ENCODE assay signal across 19 cellular contexts in the genomic region with DNA sequence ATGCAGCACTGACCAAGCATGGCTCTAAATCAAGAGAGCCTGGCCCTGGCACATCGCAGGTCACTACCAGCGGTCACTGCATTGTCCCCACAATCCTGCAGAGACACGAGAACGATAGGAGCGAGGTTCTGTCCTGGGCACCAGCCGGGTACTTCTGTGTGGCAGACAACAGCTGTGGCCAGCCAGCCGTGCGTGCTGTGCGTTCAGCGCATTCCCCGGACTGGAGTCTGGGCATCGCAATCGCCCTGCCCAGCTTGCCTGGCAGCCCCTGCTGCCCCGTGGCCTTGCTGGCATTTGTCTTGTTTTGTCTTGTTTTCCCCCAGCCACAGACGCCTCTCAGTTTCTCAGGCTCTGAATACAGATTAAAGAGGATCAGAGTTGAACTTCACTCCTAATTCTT. TPM values are rescaled to one million over a fixed set of nuclear protein-coding genes. Genes with fewer than 3 reads are reported as not detected.
A peak's percentile ranks its signal among the peaks of the same experiment; 100 is the strongest.
DNase-seq lines count a peak whose midpoint lies in the region; ATAC-seq and TF ChIP-seq lines count a peak whose summit lies in the region.
"Had no signal": no experiment of that assay in that cellular context is flagged by ENCODE, and none has a peak within 500 bp of the region (broad histone marks: within the 10 kb centered on the region; RNA-seq: fewer than 3 reads in every experiment).

No MANE protein-coding gene starts in this region.

- H3K9me3 Mint-ChIP-seq in activated naive CD8-positive, alpha-beta T cell (ENCODE audit: low read depth): no peaks in the 10 kb centered on the region
- H3K9me3 Mint-ChIP-seq in activated naive CD8-positive, alpha-beta T cell treated with anti-CD3 and anti-CD28 coated beads, Interleukin-2, amount 50 U/mL, for 24 hours: no peaks in the 10 kb centered on the region
- no peaks in the 10 kb centered on the region for H3K9me3 Mint-ChIP-seq in Caco-2 (ENCODE audit: unreplicated experiment)
- H3K9me3 Mint-ChIP-seq: stimulated activated naive CD8-positive, alpha-beta T cell treated with anti-CD3 and anti-CD28 coated beads, Interleukin-15, Interleukin-2, amounts not matched to agents 100 ng/mL and 50 ng/mL, for 24 hours had no signal

- no peaks in the 10 kb centered on the region for H3K27me3 ChIP-seq in tibial nerve
- no peaks in the 10 kb centered on the region for H3K27me3 ChIP-seq in Caco-2 (replicated peaks; ENCODE audit: control insufficient read depth, insufficient read depth, low read length)
- H3K27me3 ChIP-seq: BLaER1, breast epithelium, uterus had no signal

- H3K4me1 Mint-ChIP-seq in activated naive CD8-positive, alpha-beta T cell (ENCODE audit: low read depth): peaks cover 47% of the 10 kb centered on the region
- H3K4me1 Mint-ChIP-seq in activated naive CD8-positive, alpha-beta T cell treated with anti-CD3 and anti-CD28 coated beads, Interleukin-2, amount 50 U/mL, for 24 hours: peaks cover 30% of the 10 kb centered on the region
- H3K4me1 Mint-ChIP-seq in Caco-2 (ENCODE audit: low read depth, unreplicated experiment): peaks cover 18% of the 10 kb centered on the region

- peak overlapping the region; percentile 10 for H3K27ac Mint-ChIP-seq in activated naive CD8-positive, alpha-beta T cell
- no peak overlapping the region for H3K27ac Mint-ChIP-seq in activated naive CD8-positive, alpha-beta T cell treated with anti-CD3 and anti-CD28 coated beads, Interleukin-2, amount 50 U/mL, for 24 hours
- H3K27ac Mint-ChIP-seq in Caco-2 (ENCODE audit: unreplicated experiment): no peak overlapping the region

- intact Hi-C loops in Caco-2 (cut with micrococcal nuclease; ENCODE audit: unreplicated experiment): no loop called here

- no peak for ATAC-seq in activated naive CD8-positive, alpha-beta T cell treated with anti-CD3 and anti-CD28 coated beads, Interleukin-2, amount 50 U/mL, for 24 hours
- ATAC-seq: K562 had no signal

- H3K36me3 ChIP-seq in tibial nerve: peaks cover 0 to 7% (median 0%) of the 10 kb centered on the region in 3 donors
- no peaks in the 10 kb centered on the region; the same call in 1 of the 2 replicates for H3K36me3 ChIP-seq in Caco-2 (ENCODE audit: control insufficient read depth, insufficient read depth, low read length)
- H3K36me3 ChIP-seq: breast epithelium, uterus had no signal

- DNase-seq in activated naive CD8-positive, alpha-beta T cell treated with anti-CD3 and anti-CD28 coated beads, Interleukin-2, amount 50 U/mL, for 24 hours: no peak
- DNase-seq in hippocampal formation (lab: John Stamatoyannopoulos, UW) (peak; percentile 34 to 46), nucleus accumbens (lab: John Stamatoyannopoulos, UW) (peak in 43 of 56 donors; percentile 17 to 80 (median 52)), tibial nerve (ENCODE audit: low spot score in 2 of 2) (no peak), RPMI8226 (no peak), Caco-2 (no peak)
- DNase-seq in activated effector memory CD4-positive, alpha-beta T cell treated with anti-CD3 and anti-CD28 coated beads, Interleukin-2, amount 50 U/mL, for 16 hours: no peak
- DNase-seq: activated CD4-positive, CD25-positive, alpha-beta regulatory T cell; activated T-cell treated with anti-CD3 and anti-CD28 coated beads, Interleukin-2, amount 50 U/mL, for 48 hours; DMS79 treated with DMSO at 0.1 percent for 48 hours; islet precursor cell; NCI-H774; stimulated activated CD4-positive, alpha-beta T cell treated with anti-CD3 and anti-CD28 coated beads, Interleukin-1b, Interleukin-23, amount 100 ng/mL, for 48 hours; uterus had no signal

- H3K27ac ChIP-seq in tibial nerve: peak overlapping the region in 3 of 4 donors; percentile 17 to 46 (median 43)
- H3K27ac ChIP-seq: BLaER1, breast epithelium, uterus had no signal

- H3K4me3 ChIP-seq in tibial nerve (no peak overlapping the region), Caco-2 (ENCODE audit: low read depth, low read length) (no peak overlapping the region)
- H3K4me3 ChIP-seq: BLaER1, breast epithelium, K562, uterus had no signal

- CTCF ChIA-PET in Caco-2 (lab: Charles Lee): interaction anchor here (1.2 kb wide), 1 partner anchor 24 kb away, joined by 4 read pairs; no protein-coding TSS in a partner anchor

- POLR2A ChIA-PET in Caco-2 (lab: Charles Lee): no interaction called here

- H3K27me3 Mint-ChIP-seq in activated naive CD8-positive, alpha-beta T cell: no peaks in the 10 kb centered on the region
- no peaks in the 10 kb centered on the region for H3K27me3 Mint-ChIP-seq in activated naive CD8-positive, alpha-beta T cell treated with anti-CD3 and anti-CD28 coated beads, Interleukin-2, amount 50 U/mL, for 24 hours
- H3K27me3 Mint-ChIP-seq in Caco-2 (ENCODE audit: insufficient read depth, unreplicated experiment): no peaks in the 10 kb centered on the region
- H3K27me3 Mint-ChIP-seq: stimulated activated naive CD8-positive, alpha-beta T cell treated with anti-CD3 and anti-CD28 coated beads, Interleukin-15, Interleukin-2, amounts not matched to agents 100 ng/mL and 50 ng/mL, for 24 hours had no signal

- H3K4me3 Mint-ChIP-seq in activated naive CD8-positive, alpha-beta T cell: no peak overlapping the region
- no peak overlapping the region for H3K4me3 Mint-ChIP-seq in activated naive CD8-positive, alpha-beta T cell treated with anti-CD3 and anti-CD28 coated beads, Interleukin-2, amount 50 U/mL, for 24 hours
- H3K4me3 Mint-ChIP-seq in Caco-2 (ENCODE audit: unreplicated experiment): no peak overlapping the region
- H3K4me3 Mint-ChIP-seq: stimulated activated naive CD8-positive, alpha-beta T cell treated with anti-CD3 and anti-CD28 coated beads, Interleukin-15, Interleukin-2, amounts not matched to agents 100 ng/mL and 50 ng/mL, for 24 hours had no signal

- H3K9me3 ChIP-seq in tibial nerve (no peaks in the 10 kb centered on the region), Caco-2 (no peaks in the 10 kb centered on the region)
- H3K9me3 ChIP-seq: BLaER1, breast epithelium, uterus had no signal

- TF ChIP-seq EP300 in tibial nerve (IDR thresholded peaks at IDR 0.05): no peak

- no peak for TF ChIP-seq POLR2A in tibial nerve (IDR thresholded peaks at IDR 0.05)

- TF ChIP-seq CTCF in tibial nerve (IDR thresholded peaks at IDR 0.05) (no peak), Caco-2 (IDR thresholded peaks at IDR 0.05; ENCODE audit: insufficient read depth in 1 of 2, low read depth in 1 of 2, low read length in 1 of 2, severe bottlenecking in 1 of 2, unreplicated experiment in 1 of 2) (no peak)

- 50 to 55% methylated on average over 15 of the region's 15 CpGs for WGBS in tibial nerve, 2 donors

- BruUV-seq in Caco-2 (replicated peaks; lab: Mats Ljungman, UMichigan): no TSS peak

- H3K36me3 Mint-ChIP-seq in activated naive CD8-positive, alpha-beta T cell: peaks cover 2% of the 10 kb centered on the region
- peaks cover 44% of the 10 kb centered on the region for H3K36me3 Mint-ChIP-seq in activated naive CD8-positive, alpha-beta T cell treated with anti-CD3 and anti-CD28 coated beads, Interleukin-2, amount 50 U/mL, for 24 hours (ENCODE audit: low read depth)
- peaks cover 67% of the 10 kb centered on the region for H3K36me3 Mint-ChIP-seq in Caco-2 (ENCODE audit: insufficient read depth, unreplicated experiment)

- peaks cover 0 to 45% (median 13%) of the 10 kb centered on the region in 4 donors for H3K4me1 ChIP-seq in tibial nerve
- peaks cover 17% of the 10 kb centered on the region for H3K4me1 ChIP-seq in Caco-2
- H3K4me1 ChIP-seq: breast epithelium, uterus had no signal

RNA-seq across cellular contexts. Expression of a gene that starts 33.9 kb away (rescaled TPM):
- total RNA-seq in tibial nerve: 10 to 100 TPM; 29.9 to 84.9 (median 52.6) TPM
- 434 and 461 TPM in 2 replicates for total RNA-seq in Caco-2 (2022)

Comparison
In these comparisons a context has a peak if more than half of its experiments do, and no peak if none do; other contexts are left out.
1. DNase-seq: peak in hippocampal formation (2 of 2) and nucleus accumbens (43 of 56); none in activated naive CD8-positive, alpha-beta T cell treated with anti-CD3 and anti-CD28 coated beads, Interleukin-2, amount 50 U/mL, for 24 hours (single experiment), tibial nerve (0 of 2), RPMI8226 (single experiment), activated effector memory CD4-positive, alpha-beta T cell treated with anti-CD3 and anti-CD28 coated beads, Interleukin-2, amount 50 U/mL, for 16 hours (single experiment) and Caco-2 (0 of 2).